Comparison of ENCODE assay signal across 24 cellular contexts in the genomic region with DNA sequence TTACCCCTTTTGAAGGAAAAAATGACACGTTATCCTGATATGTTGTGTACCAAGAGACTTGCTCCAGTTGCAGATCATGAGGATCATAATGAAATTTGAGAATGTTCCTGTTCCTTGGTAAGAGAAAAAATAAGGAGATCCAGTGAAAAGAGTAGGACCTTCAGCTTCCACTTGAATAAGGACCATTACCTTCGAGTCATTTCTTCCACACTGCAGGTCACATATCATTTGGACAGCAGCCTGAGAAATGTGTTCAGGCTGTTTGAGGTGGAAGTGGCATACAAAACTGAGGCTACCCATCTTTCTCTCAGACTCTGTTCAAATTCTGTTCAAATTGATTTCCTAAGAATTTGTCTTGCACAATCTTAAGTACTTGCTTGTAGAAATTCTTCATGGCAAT.
"Had no signal": no experiment of that assay in that cellular context is flagged by ENCODE, and none has a peak within 500 bp of the region (broad histone marks: within the 10 kb centered on the region; RNA-seq: fewer than 3 reads in every experiment).

No MANE protein-coding gene starts in this region.

- ATAC-seq: effector memory CD8-positive, alpha-beta T cell; gastrocnemius medialis; heart right ventricle; left colon; left lung; left ventricle myocardium superior; lower lobe of right lung; mucosa of descending colon; naive thymus-derived CD8-positive, alpha-beta T cell had no signal

- H3K4me3 ChIP-seq: colonic mucosa, esophagus muscularis mucosa, gastrocnemius medialis, heart right ventricle, left lung, lower lobe of right lung, mucosa of descending colon had no signal

- DNase-seq: colonic mucosa; cortex of kidney; effector CD8-positive, alpha-beta T cell; effector memory CD8-positive, alpha-beta T cell; endodermal cell; foreskin melanocyte; gastrocnemius medialis; glutamatergic neuron; head of caudate nucleus; heart right ventricle; hippocampal formation; immature natural killer cell; islet precursor cell; kidney; kidney glomerular epithelial cell; left colon; left lung; left ventricle myocardium superior; lower lobe of right lung; mesenchymal stem cell; mucosa of descending colon; naive B cell; naive thymus-derived CD8-positive, alpha-beta T cell had no signal
